8 cellular contexts compared by ENCODE assay signal in genomic region chr4:4334798-4335520, GRCh38. TPM values are rescaled to one million over a fixed set of nuclear protein-coding genes. Genes with fewer than 3 reads are reported as not detected.
A peak's percentile ranks its signal among the peaks of the same experiment; 100 is the strongest.
DNase-seq lines count a peak whose midpoint lies in the region; ATAC-seq and TF ChIP-seq lines count a peak whose summit lies in the region.

No MANE protein-coding gene starts in this region.

- dilution Hi-C loops in IMR-90 (cut with HindIII; ENCODE audit: low sequenced_read_pairs, unreplicated experiment): no loop called here

- H2AFZ ChIP-seq in IMR-90 (replicated peaks; ENCODE audit: low read length, poor library complexity): no peak overlapping the region

- WGBS in IMR-90 (ENCODE audit: extremely low coverage in 2 of 2, insufficient read length in 1 of 2), 2 experiments: 70% methylated on average over 2 of the region's 21 CpGs; no CpG with 5 or more reads in 1 of the 2 experiments

- peaks cover 2% of the 10 kb centered on the region for H3K4me1 Mint-ChIP-seq in CD14-positive monocyte

- H3K23ac ChIP-seq in IMR-90 (ENCODE audit: low read depth, low read length): no peak overlapping the region

- H3K56ac ChIP-seq in IMR-90 (ENCODE audit: extremely low read depth, insufficient read depth, low read length): no peak overlapping the region

- no peaks in the 10 kb centered on the region for H3K36me3 Mint-ChIP-seq in CD14-positive monocyte

- DNase-seq in CD14-positive monocyte (ENCODE audit: low spot score) (peak; percentile 50), IMR-90 (peak; percentile 30), left ventricle myocardium superior (peak; percentile 80), gastrocnemius medialis (peak; percentile 19 to 56), NCI-H1048 (lab: John Stamatoyannopoulos, UW) (no peak)
- peak; percentile 73 for DNase-seq in activated naive CD4-positive, alpha-beta T cell treated with anti-CD3 and anti-CD28 coated beads, Interleukin-2, amount 50 U/mL, for 16 hours

- H3K4ac ChIP-seq in IMR-90 (ENCODE audit: low read depth, low read length): no peak overlapping the region

- no peak overlapping the region for H4K8ac ChIP-seq in IMR-90 (ENCODE audit: low read depth in 2 of 2, low read length in 2 of 2)

- BruUV-seq in IMR-90 (replicated peaks; lab: Mats Ljungman, UMichigan): no TSS peak

- H3K14ac ChIP-seq in IMR-90 (replicated peaks; ENCODE audit: low read depth, low read length): no peak overlapping the region

- peaks cover 15% of the 10 kb centered on the region for H3K27me3 ChIP-seq in IMR-90 (ENCODE audit: control insufficient read depth, insufficient read depth, low read length)
- H3K27me3 ChIP-seq in gastrocnemius medialis: no peaks in the 10 kb centered on the region

- peak overlapping the region in 1 of 7 donors; percentile 3 for H3K27ac Mint-ChIP-seq in CD14-positive monocyte

- in situ Hi-C loops in IMR-90 (cut with MboI; ENCODE audit: low sequenced_read_pairs): no loop called here
- in situ Hi-C loops in gastrocnemius medialis (cut with MboI; ENCODE audit: low sequenced_read_pairs in 4 of 4): loop anchor here (5.0 to 10.0 kb wide), 2 partner anchors 80 to 83 kb away; no protein-coding TSS in a partner anchor

- H3K9me1 ChIP-seq in IMR-90 (ENCODE audit: insufficient read depth, low read length): 0 out of 2 replicates have a peak, but pooled peaks cover 3% of the 10 kb centered on the region

- CTCF ChIA-PET in IMR-90 (lab: Yijun Ruan, JAX): interaction anchor here (3.5 kb wide), 1 partner anchor 76 kb away, joined by 19 read pairs; no protein-coding TSS in a partner anchor

- TF ChIP-seq CTCF in CD14-positive monocyte (IDR thresholded peaks at IDR 0.05): peak; percentile 87
- TF ChIP-seq CTCF in IMR-90 (conservative IDR thresholded peaks at IDR 0.05; ENCODE audit: low read depth, low read length): peak; percentile 73
- peak; percentile 49 to 73 (median 64) for TF ChIP-seq CTCF in gastrocnemius medialis (IDR thresholded peaks at IDR 0.05 in 4 of 5, conservative IDR thresholded peaks at IDR 0.05 in 1 of 5)

- H3K79me1 ChIP-seq in IMR-90 (ENCODE audit: low read depth in 1 of 2, low read length in 2 of 2): no peaks in the 10 kb centered on the region

- no peak overlapping the region for H2BK5ac ChIP-seq in IMR-90 (ENCODE audit: low read depth, low read length, poor library complexity, severe bottlenecking)

- peak; percentile 52 for ATAC-seq in GM19324 (IDR thresholded peaks at IDR 0.05; ENCODE audit: low FRiP score, unreplicated experiment)
- peak; percentile 79 for ATAC-seq in IMR-90 (ENCODE audit: low read depth)
- ATAC-seq in SK-N-SH treated with all-trans-retinoic acid at 6 μM for 48 hours: peak; percentile 92
- ATAC-seq in left ventricle myocardium superior: peak; percentile 62
- ATAC-seq in gastrocnemius medialis: peak; percentile 56 to 91

- no peaks in the 10 kb centered on the region for H3K4me1 ChIP-seq in IMR-90 (ENCODE audit: control insufficient read depth, insufficient read depth, low read length)
- H3K4me1 ChIP-seq in gastrocnemius medialis: no peaks in the 10 kb centered on the region

- no peak overlapping the region for H3K4me3 ChIP-seq in IMR-90 (ENCODE audit: insufficient read depth, low read depth, low read length)
- no peak overlapping the region for H3K4me3 ChIP-seq in gastrocnemius medialis

- POLR2A ChIA-PET in IMR-90 (lab: Charles Lee; ENCODE audit: unreplicated experiment): no interaction called here

- H3K9me3 ChIP-seq in IMR-90 (ENCODE audit: control insufficient read depth, insufficient read depth, low read length) (no peaks in the 10 kb centered on the region), gastrocnemius medialis (no peaks in the 10 kb centered on the region)

- H3K36me3 ChIP-seq in IMR-90 (ENCODE audit: control insufficient read depth, insufficient read depth, low read length): no peaks in the 10 kb centered on the region
- H3K36me3 ChIP-seq in gastrocnemius medialis: no peaks in the 10 kb centered on the region

- H2AK5ac ChIP-seq in IMR-90 (ENCODE audit: low read depth, low read length): no peak overlapping the region

- no peak overlapping the region for H3K27ac ChIP-seq in IMR-90 (ENCODE audit: insufficient read depth, low read length)
- H3K27ac ChIP-seq in gastrocnemius medialis: no peak overlapping the region

- peaks cover 2% of the 10 kb centered on the region; the same call in 1 of the 2 replicates for H4K20me1 ChIP-seq in IMR-90 (ENCODE audit: insufficient read depth, low read length)

- TF ChIP-seq POLR2A in IMR-90 (IDR thresholded peaks at IDR 0.05; ENCODE audit: low read depth, low read length) (no peak), gastrocnemius medialis (IDR thresholded peaks at IDR 0.05) (no peak)

- H2BK20ac ChIP-seq in IMR-90 (ENCODE audit: low read depth, low read length): no peak overlapping the region

- peaks cover 0 to 4% (median 0%) of the 10 kb centered on the region in 7 donors for H3K9me3 Mint-ChIP-seq in CD14-positive monocyte

- no peak overlapping the region for H4K91ac ChIP-seq in IMR-90 (ENCODE audit: insufficient read depth, low read depth, low read length)

- peaks cover 2 to 14% (median 5%) of the 10 kb centered on the region in 3 donors for H3K27me3 Mint-ChIP-seq in CD14-positive monocyte (ENCODE audit: low read depth in 3 of 3)

- intact Hi-C loops in CD14-positive monocyte (cut with micrococcal nuclease): loop anchor here (2.0 to 5.0 kb wide), 3 partner anchors 74 to 83 kb away; no protein-coding TSS in a partner anchor
- intact Hi-C loops in IMR-90 (cut with micrococcal nuclease): loop anchor here (1.0 to 5.0 kb wide), 2 partner anchors 43 to 83 kb away; partner anchors contain the start of genes LYAR and ZBTB49
- intact Hi-C loops in left ventricle myocardium superior (cut with micrococcal nuclease): loop anchor here (5.0 kb wide), 1 partner anchor 83 kb away; no protein-coding TSS in a partner anchor
- intact Hi-C loops in gastrocnemius medialis (cut with DNase I; ENCODE audit: low total_unique reads): loop anchor here (1.0 kb wide), 1 partner anchor 83 kb away; no protein-coding TSS in a partner anchor

- H4K5ac ChIP-seq in IMR-90 (ENCODE audit: low read depth, low read length): no peak overlapping the region

- no peak overlapping the region for H3K18ac ChIP-seq in IMR-90 (ENCODE audit: low read depth, low read length)

- no peak overlapping the region for H3K9ac ChIP-seq in IMR-90 (ENCODE audit: low read depth, low read length)

- no peak overlapping the region for H3K4me3 Mint-ChIP-seq in CD14-positive monocyte

- no peak overlapping the region for H2BK120ac ChIP-seq in IMR-90 (ENCODE audit: low read depth, low read length)

- peak; percentile 75 for TF ChIP-seq RAD21 in IMR-90 (IDR thresholded peaks at IDR 0.05; ENCODE audit: low read length)

- no peak overlapping the region for H2AK9ac ChIP-seq in IMR-90 (replicated peaks; ENCODE audit: low read depth, low read length, poor library complexity)

- no peak overlapping the region for H2BK15ac ChIP-seq in IMR-90 (ENCODE audit: low read depth, low read length)

- no peak overlapping the region for H3K4me2 ChIP-seq in IMR-90 (ENCODE audit: low read depth, low read length)

TF ChIP-seq in IMR-90, 13 proteins besides CTCF, POLR2A, EP300 and RAD21:
- TF ChIP-seq CHD1 (IDR thresholded peaks at IDR 0.05; ENCODE audit: low read depth, low read length) (no peak), SMC3 (IDR thresholded peaks at IDR 0.05; ENCODE audit: low read depth, low read length) (peak; percentile 55)

TF ChIP-seq in SK-N-SH treated with all-trans-retinoic acid at 6 μM for 48 hours, 23 proteins besides CTCF, POLR2A, EP300 and RAD21:
- TF ChIP-seq SNAI2 (CRISPR knock-in tag; IDR thresholded peaks at IDR 0.05) (peak; percentile 85; the same call in 1 of the 2 replicates), TOX (CRISPR knock-in tag; IDR thresholded peaks at IDR 0.05; ENCODE audit: borderline replicate concordance) (no peak), CSRNP3 (CRISPR knock-in tag; IDR thresholded peaks at IDR 0.05) (no peak), ESRRG (CRISPR knock-in tag; IDR thresholded peaks at IDR 0.05) (no peak), RARB (CRISPR knock-in tag; IDR thresholded peaks at IDR 0.05) (no peak), ZC3H10 (CRISPR knock-in tag; IDR thresholded peaks at IDR 0.05) (no peak), ZFP30 (CRISPR knock-in tag; IDR thresholded peaks at IDR 0.05) (no peak), ARNTL (CRISPR knock-in tag; IDR thresholded peaks at IDR 0.05; ENCODE audit: borderline replicate concordance, low read depth) (no peak)

RNA-seq across cellular contexts. Expression of gene ZBTB49, which starts 44.9 kb away (rescaled TPM):
- polyA plus RNA-seq in CD14-positive monocyte (1 to 10 TPM; 1.4 to 1.7 TPM), IMR-90 (2012; rRNA removed) (3.2 TPM in 2 replicates)
- total RNA-seq in IMR-90 (2012; rRNA removed) (4.2 and 4.8 TPM in 2 replicates), left ventricle myocardium superior (3.8 TPM), gastrocnemius medialis (1 to 10 TPM; 1.7 to 2.8 (median 2.5) TPM)
- 0.92 and 1.1 TPM in 2 replicates for polyA plus RNA-seq in IMR-90 (2012; cell fraction: cytosol; rRNA removed)
- polyA plus RNA-seq in IMR-90 (2012; cell fraction: nucleus; rRNA removed; ENCODE audit: low replicate concordance): 4.7 and 6.9 TPM in 2 replicates

RNA-seq across cellular contexts. Expression of gene LYAR, which starts 45.0 kb away (rescaled TPM):
- polyA plus RNA-seq in CD14-positive monocyte (10 to 100 TPM; 14.9 to 22.6 TPM), IMR-90 (2012; rRNA removed) (7.2 and 8.2 TPM in 2 replicates)
- total RNA-seq in IMR-90 (2012; rRNA removed) (5.4 and 13.9 TPM in 2 replicates), left ventricle myocardium superior (10.0 TPM), gastrocnemius medialis (10 to 100 TPM in 3 of 4 donors, 1 to 10 TPM in 1; 9.9 to 26.6 (median 23.1) TPM)
- 1.4 and 3.6 TPM in 2 replicates for polyA plus RNA-seq in IMR-90 (2012; cell fraction: cytosol; rRNA removed)
- 0.60 and 3.7 TPM in 2 replicates for polyA plus RNA-seq in IMR-90 (2012; cell fraction: nucleus; rRNA removed; ENCODE audit: low replicate concordance)

RNA-seq across cellular contexts. Expression of gene NSG1, which starts 51.9 kb away (rescaled TPM):
- polyA plus RNA-seq in CD14-positive monocyte: under 1 TPM in 1 of 2 donors, not detected in 1; 0.10 TPM
- 0.56 and 0.72 TPM in 2 replicates for total RNA-seq in IMR-90 (2012; rRNA removed)
- polyA plus RNA-seq in IMR-90 (2012; rRNA removed): 0.90 and 1.6 TPM in 2 replicates
- polyA plus RNA-seq in IMR-90 (2012; cell fraction: cytosol; rRNA removed): 0.76 and 1.1 TPM in 2 replicates
- polyA plus RNA-seq in IMR-90 (2012; cell fraction: nucleus; rRNA removed; ENCODE audit: low replicate concordance): 0.25 and 0.38 TPM in 2 replicates
- total RNA-seq in left ventricle myocardium superior: 12.2 TPM
- total RNA-seq in gastrocnemius medialis: under 1 TPM in 1 of 4 donors, not detected in 3; 0.13 TPM
